ENCODE assay signal across 8 cellular contexts in genomic region chr7:11831383-11831726, GRCh38. TPM values are rescaled to one million over a fixed set of nuclear protein-coding genes. Genes with fewer than 3 reads are reported as not detected.
A peak's percentile ranks its signal among the peaks of the same experiment; 100 is the strongest.
DNase-seq lines count a peak whose midpoint lies in the region; ATAC-seq and TF ChIP-seq lines count a peak whose summit lies in the region.

No MANE protein-coding gene starts in this region.

- no peak for TF ChIP-seq CTCF in foreskin fibroblast (IDR thresholded peaks at IDR 0.05; ENCODE audit: low read depth, low read length)
- no peak for TF ChIP-seq CTCF in prostate gland (IDR thresholded peaks at IDR 0.05)

- intact Hi-C loops in prostate gland (cut with DNase I), result loop anchor here (5.0 to 10.0 kb wide), 4 partner anchors 107 to 491 kb away; partner anchors contain the start of gene TMEM106B

- H3K27me3 ChIP-seq in NT2/D1 (ENCODE audit: insufficient read depth, insufficient read length) (peaks cover 9% of the 10 kb centered on the region), prostate gland (replicated peaks; ENCODE audit: insufficient read depth) (no peaks in the 10 kb centered on the region)

- peak overlapping the region; percentile 60 to 62 for H3K27ac ChIP-seq in prostate gland

- peak; percentile 20 for ATAC-seq in GM19324 (IDR thresholded peaks at IDR 0.05; ENCODE audit: low FRiP score, unreplicated experiment)
- no peak for ATAC-seq in HG02852 (IDR thresholded peaks at IDR 0.05; ENCODE audit: unreplicated experiment)

- DNase-seq in NT2/D1 (ENCODE audit: low read depth, low spot score) (no peak), foreskin fibroblast (peak in 1 of 2 donors; percentile 42), prostate gland (ENCODE audit: low spot score) (no peak), NCI-H2196 (lab: John Stamatoyannopoulos, UW; ENCODE audit: unreplicated experiment) (no peak), SK-N-DZ (ENCODE audit: low spot score) (no peak)
- no peak for DNase-seq in activated CD4-positive, alpha-beta T cell treated with anti-CD3 and anti-CD28 coated beads, Interleukin-2, amount 50 U/mL, for 48 hours

- no peak for TF ChIP-seq POLR2A in prostate gland (IDR thresholded peaks at IDR 0.05)

- H3K9me3 ChIP-seq in NT2/D1 (ENCODE audit: insufficient read depth, low read length) (0 out of 2 replicates have a peak, but pooled peaks cover under 1% of the 10 kb centered on the region), prostate gland (no peaks in the 10 kb centered on the region)

- peak overlapping the region; percentile 71 for H3K9ac ChIP-seq in NT2/D1 (ENCODE audit: insufficient read length, low read depth)

- H3K36me3 ChIP-seq in NT2/D1 (ENCODE audit: insufficient read depth, insufficient read length, low read length) (no peaks in the 10 kb centered on the region), prostate gland (no peaks in the 10 kb centered on the region)

- 0% methylated on average over 5 of the region's 5 CpGs for WGBS in prostate gland

- no peaks in the 10 kb centered on the region for H3K4me1 ChIP-seq in NT2/D1 (ENCODE audit: insufficient read depth, insufficient read length)
- no peaks in the 10 kb centered on the region for H3K4me1 ChIP-seq in prostate gland (replicated peaks)

- H3K4me3 ChIP-seq in NT2/D1 (ENCODE audit: insufficient read length, low read depth) (peak overlapping the region; percentile 57), foreskin fibroblast (ENCODE audit: low read depth in 1 of 2, low read length in 2 of 2) (peak overlapping the region; percentile 31 to 73), prostate gland (peak overlapping the region; percentile 37 to 41)

RNA-seq across cellular contexts. Expression of gene THSD7A, which starts 0.6 kb away (rescaled TPM):
- total RNA-seq in prostate gland, result 1 to 10 TPM; 3.1 to 9.9 TPM
- polyA plus RNA-seq in SK-N-DZ (2014; cell fraction: cytosol; rRNA removed), result 1.9 and 2.1 TPM in 2 replicates
- polyA plus RNA-seq in SK-N-DZ (2014; cell fraction: nucleus; rRNA removed), result 2.8 TPM in 2 replicates
